In the genomic region with DNA sequence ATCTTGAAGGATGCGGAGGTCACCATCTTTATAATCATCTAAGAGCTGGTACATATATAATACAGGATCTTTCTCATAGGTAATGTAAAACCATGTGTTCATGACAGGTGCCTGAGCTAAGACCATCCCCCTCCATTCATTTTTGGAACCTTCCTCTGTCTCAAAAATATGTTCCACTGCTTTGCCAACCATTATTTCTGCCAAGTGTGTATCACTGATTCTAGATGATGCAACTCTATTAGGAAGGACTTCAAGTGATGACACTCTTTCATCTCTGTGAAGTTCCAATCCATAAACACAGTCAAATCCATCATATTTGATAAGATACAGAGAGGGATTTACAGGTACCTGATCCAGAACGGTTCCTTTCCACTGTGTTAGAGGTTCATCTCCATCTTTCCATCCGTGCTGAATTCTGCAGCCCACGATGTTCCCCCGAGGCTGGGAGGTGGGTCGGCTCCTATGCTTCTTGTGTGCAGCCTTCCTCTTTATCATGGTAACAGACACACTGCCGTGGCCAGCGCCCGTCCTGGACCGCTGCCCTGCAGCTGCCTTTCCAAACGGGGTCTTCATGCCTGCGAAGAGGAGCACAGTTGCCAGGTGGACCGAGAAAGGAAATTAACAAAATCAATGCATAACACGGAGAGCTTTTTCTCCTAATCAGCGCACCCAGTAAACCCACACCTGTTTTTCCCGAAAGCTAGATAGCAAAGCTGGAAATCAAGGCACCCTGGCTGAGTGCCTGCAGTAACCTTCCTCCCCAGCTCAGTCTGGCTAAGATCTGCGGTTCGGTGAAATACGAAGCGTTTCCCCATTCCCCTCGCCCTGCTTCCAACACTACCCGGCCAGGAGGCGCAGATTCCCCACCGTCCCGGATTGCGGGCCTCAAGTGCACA, we compare ENCODE assay signal across 8 cellular contexts. TPM values are rescaled to one million over a fixed set of nuclear protein-coding genes. Genes with fewer than 3 reads are reported as not detected.
DNase-seq lines count a peak whose midpoint lies in the region; ATAC-seq and TF ChIP-seq lines count a peak whose summit lies in the region.

No MANE protein-coding gene starts in this region.

- no peaks in the 10 kb centered on the region for H3K27me3 Mint-ChIP-seq in central memory CD8-positive, alpha-beta T cell

- H3K27ac ChIP-seq in lower lobe of right lung (peak overlapping the region; percentile 72), thyroid gland (peak overlapping the region in 2 of 3 donors; percentile 32 to 48)

- WGBS in thyroid gland, 2 donors = 15 to 32% methylated on average over 5 to 20 of the region's 26 CpGs

- H3K36me3 Mint-ChIP-seq in central memory CD8-positive, alpha-beta T cell (ENCODE audit: insufficient read depth) = peaks cover 2% of the 10 kb centered on the region

- no peaks in the 10 kb centered on the region for H3K27me3 ChIP-seq in lower lobe of right lung (ENCODE audit: low read depth)
- H3K27me3 ChIP-seq in thyroid gland = no peaks in the 10 kb centered on the region

- H3K4me1 Mint-ChIP-seq in central memory CD8-positive, alpha-beta T cell = peaks cover 11% of the 10 kb centered on the region

- H3K4me3 ChIP-seq in lower lobe of right lung = peak overlapping the region; percentile 72
- peak overlapping the region in 2 of 3 donors; percentile 42 to 54 for H3K4me3 ChIP-seq in thyroid gland (replicated peaks in 1 of 3)

- no peaks in the 10 kb centered on the region for H3K9me3 Mint-ChIP-seq in central memory CD8-positive, alpha-beta T cell

- no peak for TF ChIP-seq POLR2A in thyroid gland (IDR thresholded peaks at IDR 0.05)

- peak overlapping the region; percentile 79 for H3K27ac Mint-ChIP-seq in central memory CD8-positive, alpha-beta T cell (ENCODE audit: low read depth)

- peaks cover 4% of the 10 kb centered on the region for H3K4me1 ChIP-seq in lower lobe of right lung
- H3K4me1 ChIP-seq in thyroid gland = no peaks in the 10 kb centered on the region

- intact Hi-C loops in lower lobe of right lung (cut with DNase I) = no loop called here
- intact Hi-C loops in thyroid gland (cut with DNase I) = no loop called here

- H3K36me3 ChIP-seq in lower lobe of right lung = no peaks in the 10 kb centered on the region
- no peaks in the 10 kb centered on the region for H3K36me3 ChIP-seq in thyroid gland

- H3K9me3 ChIP-seq in lower lobe of right lung = no peaks in the 10 kb centered on the region
- no peaks in the 10 kb centered on the region for H3K9me3 ChIP-seq in thyroid gland

- H3K4me3 Mint-ChIP-seq in central memory CD8-positive, alpha-beta T cell = peak overlapping the region; percentile 86

- DNase-seq in COLO668 (lab: John Stamatoyannopoulos, UW; ENCODE audit: unreplicated experiment) = peak; percentile 13
- no peak for DNase-seq in central memory CD8-positive, alpha-beta T cell (ENCODE audit: low spot score in 2 of 2)
- DNase-seq in lower lobe of right lung = no peak
- DNase-seq in thyroid gland = peak in 1 of 2 donors; percentile 5
- no peak for DNase-seq in AG08395 (ENCODE audit: low spot score)

- ATAC-seq in HG03175 (IDR thresholded peaks at IDR 0.05; ENCODE audit: unreplicated experiment) (peak; percentile 23), lower lobe of right lung (no peak), GM18907 (IDR thresholded peaks at IDR 0.05; ENCODE audit: unreplicated experiment) (no peak)
- no peak for ATAC-seq in central memory CD8-positive, alpha-beta T cell (replicated peaks; ENCODE audit: extremely low read depth, poor library complexity, severe bottlenecking)
- no peak for ATAC-seq in activated CD4-positive, CD25-positive, alpha-beta regulatory T cell treated with anti-CD3 and anti-CD28 coated beads, Interleukin-2, amount 50 U/mL, for 24 hours

- TF ChIP-seq CTCF in lower lobe of right lung (IDR thresholded peaks at IDR 0.05) (no peak), thyroid gland (IDR thresholded peaks at IDR 0.05) (no peak)

RNA-seq across cellular contexts. Expression of gene SPIN3, which starts 0.7 kb away (rescaled TPM):
- 12.2 TPM for total RNA-seq in lower lobe of right lung
- total RNA-seq in thyroid gland = 10 to 100 TPM; 12.2 to 17.5 (median 14.1) TPM
